In the genomic region with DNA sequence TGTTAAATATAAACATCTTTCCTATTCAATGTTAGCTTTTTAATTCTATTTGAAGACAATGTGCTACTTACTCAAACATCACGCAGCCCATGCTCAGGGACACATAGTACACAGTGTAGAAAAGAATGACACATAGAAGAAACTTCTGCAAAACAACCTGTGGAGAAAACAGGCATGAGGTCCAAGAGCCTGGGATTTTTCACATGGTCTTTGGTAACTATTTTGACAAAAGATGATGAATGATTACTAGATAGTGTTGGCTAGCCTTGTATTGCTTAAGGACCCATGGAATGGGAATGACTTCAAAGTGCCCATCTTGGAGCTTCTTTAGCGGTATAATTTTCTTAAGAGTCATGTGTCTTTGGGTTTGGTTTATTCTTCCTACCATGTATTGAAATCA, we compare ENCODE assay signal across 25 cellular contexts. TPM values are rescaled to one million over a fixed set of nuclear protein-coding genes. Genes with fewer than 3 reads are reported as not detected.
"Had no signal": no experiment of that assay in that cellular context is flagged by ENCODE, and none has a peak within 500 bp of the region (broad histone marks: within the 10 kb centered on the region; RNA-seq: fewer than 3 reads in every experiment).

No MANE protein-coding gene starts in this region.

- H3K4me2 ChIP-seq: KMS-11 had no signal

- H3K9ac ChIP-seq: KMS-11 had no signal

- ATAC-seq: HepG2, Panc1, PC-3 had no signal

- DNase-seq: IMR-90, Kasumi-1, MM.1S, NCI-H1092 treated with DMSO at 0.1 percent for 48 hours, NCI-H1436, NCI-H1694, NCI-H187 treated with DMSO at 0.1 percent for 48 hours, NCI-H2029 treated with DMSO at 0.1 percent for 48 hours, NCI-H2107, NCI-H2227 treated with DMSO at 0.1 percent for 48 hours, NCI-H446, NCI-H510A, NCI-H524 treated with DMSO at 0.1 percent for 48 hours, NCI-H69, NCI-H774, PC-3, SHP77 had no signal

- H3K27ac ChIP-seq: KMS-11, RWPE1 had no signal

RNA-seq across cellular contexts. Expression of gene TMEM244, which starts 15.4 kb away (rescaled TPM):
- total RNA-seq: HepG2, HT1080, M059J, OCI-LY7, PC-3, SK-MEL-5 had no signal
- polyA plus RNA-seq: HepG2 had no signal
